ENCODE assay signal across 26 cellular contexts in genomic region chr9:19637084-19637483, GRCh38.
"Had no signal": no experiment of that assay in that cellular context is flagged by ENCODE, and none has a peak within 500 bp of the region (broad histone marks: within the 10 kb centered on the region; RNA-seq: fewer than 3 reads in every experiment).

No MANE protein-coding gene starts in this region.

- DNase-seq: activated CD4-positive, alpha-beta memory T cell treated with anti-CD3 and anti-CD28 coated beads, Interleukin-2, amount 10 ng/mL, durations not matched to agents 7 days and 5 days; activated CD4-positive, alpha-beta T cell treated with anti-CD3 and anti-CD28 coated beads for 1 hour; activated CD4-positive, alpha-beta T cell treated with anti-CD3 and anti-CD28 coated beads for 4 hours; activated CD4-positive, alpha-beta T cell treated with anti-CD3 and anti-CD28 coated beads, Interleukin-2, amount 10 ng/mL, durations not matched to agents 7 days and 5 days; activated CD4-positive, alpha-beta T cell treated with anti-CD3 and anti-CD28 coated beads, Interleukin-2, amount 50 U/mL, for 4 hours; activated CD8-positive, alpha-beta memory T cell treated with anti-CD3 and anti-CD28 coated beads, Interleukin-2, amount 50 U/mL, for 48 hours; activated gamma-delta T cell; activated naive CD4-positive, alpha-beta T cell; activated naive CD4-positive, alpha-beta T cell treated with anti-CD3 and anti-CD28 coated beads, Interleukin-2, amount 10 ng/mL, durations not matched to agents 7 days and 5 days; activated naive CD8-positive, alpha-beta T cell treated with anti-CD3 and anti-CD28 coated beads, Interleukin-2, amount 10 ng/mL, durations not matched to agents 7 days and 5 days; activated T-cell treated with anti-CD3 and anti-CD28 coated beads for 4 hours; activated T-cell treated with anti-CD3 and anti-CD28 coated beads, Interleukin-2, amount 50 U/mL, for 24 hours; activated T-cell treated with anti-CD3 and anti-CD28 coated beads, Interleukin-2, amount 50 U/mL, for 72 hours; brain microvascular endothelial cell; cerebellar nuclear complex; effector CD4-positive, alpha-beta T cell; effector memory CD8-positive, alpha-beta T cell; erythroblast; foreskin keratinocyte; gastrocnemius medialis; glutamatergic neuron; heart left ventricle; T-cell; T1000 had no signal

- H3K27ac ChIP-seq: brain microvascular endothelial cell, coronary artery, esophagus muscularis mucosa, foreskin keratinocyte, gastrocnemius medialis, heart left ventricle had no signal
